ENCODE assay signal across 4 cellular contexts in the genomic region with DNA sequence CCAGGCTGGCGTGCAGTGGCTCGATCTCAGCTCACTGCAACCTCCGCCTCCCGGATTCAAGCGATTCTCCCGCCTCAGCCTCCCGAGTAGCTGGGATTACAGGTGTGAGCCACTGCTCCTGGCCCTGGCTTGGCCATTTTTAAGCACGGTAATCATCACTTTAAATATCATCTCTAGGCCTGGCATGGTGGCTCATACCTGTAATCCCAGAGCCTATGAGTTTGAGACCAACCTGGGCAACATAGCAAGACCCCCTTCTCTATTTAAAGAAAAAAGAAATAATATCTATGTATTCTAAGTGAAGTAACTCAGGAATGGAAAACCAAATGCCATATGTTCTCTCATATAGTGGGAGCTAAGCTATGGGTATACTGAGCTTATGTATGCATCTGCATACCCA. TPM values are rescaled to one million over a fixed set of nuclear protein-coding genes. Genes with fewer than 3 reads are reported as not detected.
"Had no signal": no experiment of that assay in that cellular context is flagged by ENCODE, and none has a peak within 500 bp of the region (broad histone marks: within the 10 kb centered on the region; RNA-seq: fewer than 3 reads in every experiment).

No MANE protein-coding gene starts in this region.

RNA-seq across cellular contexts. Expression of a gene that starts 4.8 kb away (rescaled TPM):
- total RNA-seq: LHCN-M2, M059J, MCF 10A, NCI-H460 had no signal
